ENCODE assay signal across 9 cellular contexts in genomic region chr4:139763668-139764067, GRCh38.
DNase-seq lines count a peak whose midpoint lies in the region; ATAC-seq and TF ChIP-seq lines count a peak whose summit lies in the region.
"Had no signal": no experiment of that assay in that cellular context is flagged by ENCODE, and none has a peak within 500 bp of the region (broad histone marks: within the 10 kb centered on the region; RNA-seq: fewer than 3 reads in every experiment).

No MANE protein-coding gene starts in this region.

- H3K36me3 ChIP-seq in WERI-Rb-1 (no peaks in the 10 kb centered on the region; the same call in 1 of the 2 replicates), left lung (no peaks in the 10 kb centered on the region), thoracic aorta (no peaks in the 10 kb centered on the region)

- no peak overlapping the region for H3K4me3 ChIP-seq in WERI-Rb-1 (ENCODE audit: low read depth, low read length)
- peak overlapping the region in 1 of 2 donors; percentile 8 for H3K4me3 ChIP-seq in left lung
- peak overlapping the region; percentile 12 for H3K4me3 ChIP-seq in thoracic aorta

- H3K4me1 ChIP-seq in left lung, result peaks cover 17 to 66% of the 10 kb centered on the region in 2 donors
- H3K4me1 ChIP-seq in thoracic aorta (ENCODE audit: control insufficient read depth in 1 of 2, low read depth in 2 of 2), result peaks cover 17 to 29% of the 10 kb centered on the region in 2 donors

- TF ChIP-seq CTCF in WERI-Rb-1 (IDR thresholded peaks at IDR 0.05; ENCODE audit: low read depth, low read length), result no peak
- TF ChIP-seq CTCF in left lung (IDR thresholded peaks at IDR 0.05), result no peak
- TF ChIP-seq CTCF in thoracic aorta (IDR thresholded peaks at IDR 0.05), result no peak

- intact Hi-C loops in left lung (cut with DNase I), result no loop called here

- H3K27me3 ChIP-seq in WERI-Rb-1 (ENCODE audit: insufficient read depth, low read depth, severe bottlenecking) (no peaks in the 10 kb centered on the region), left lung (no peaks in the 10 kb centered on the region), thoracic aorta (replicated peaks; ENCODE audit: insufficient read depth) (no peaks in the 10 kb centered on the region)

- H3K27ac ChIP-seq in WERI-Rb-1 (0 out of 2 replicates have a peak overlapping the region, but pooled peaks have one; percentile 1), left lung (peak overlapping the region; percentile 73 to 74), thoracic aorta (peak overlapping the region; percentile 38 to 47)

- ATAC-seq in left lung (peak; percentile 79), thoracic aorta (ENCODE audit: insufficient number of reproducible peaks, low FRiP score, low read depth) (no peak), GM21825 (IDR thresholded peaks at IDR 0.05; ENCODE audit: unreplicated experiment) (no peak)

- DNase-seq in NCI-H1105 treated with DMSO at 0.1 percent for 48 hours (lab: John Stamatoyannopoulos, UW) (peak; percentile 18), NCI-H1105 (lab: John Stamatoyannopoulos, UW) (no peak), WERI-Rb-1 (no peak), left lung (peak in 1 of 2 donors; percentile 40), thoracic aorta (ENCODE audit: low spot score) (no peak), HT-29 (ENCODE audit: low spot score) (no peak), DMS53 treated with DMSO at 0.1 percent for 48 hours (lab: John Stamatoyannopoulos, UW; ENCODE audit: unreplicated experiment) (no peak)
- DNase-seq: SHP77 had no signal

- no peaks in the 10 kb centered on the region for H3K9me3 ChIP-seq in WERI-Rb-1 (ENCODE audit: severe bottlenecking)
- no peaks in the 10 kb centered on the region for H3K9me3 ChIP-seq in left lung
- H3K9me3 ChIP-seq in thoracic aorta, result no peaks in the 10 kb centered on the region

Comparison
In these comparisons a context has a peak if more than half of its experiments do, and no peak if none do; other contexts are left out.
1. H3K27ac ChIP-seq: peak in every context shown above with its lines; median percentile 74 in left lung; 42 in thoracic aorta; 1 in WERI-Rb-1.